In the genomic region with DNA sequence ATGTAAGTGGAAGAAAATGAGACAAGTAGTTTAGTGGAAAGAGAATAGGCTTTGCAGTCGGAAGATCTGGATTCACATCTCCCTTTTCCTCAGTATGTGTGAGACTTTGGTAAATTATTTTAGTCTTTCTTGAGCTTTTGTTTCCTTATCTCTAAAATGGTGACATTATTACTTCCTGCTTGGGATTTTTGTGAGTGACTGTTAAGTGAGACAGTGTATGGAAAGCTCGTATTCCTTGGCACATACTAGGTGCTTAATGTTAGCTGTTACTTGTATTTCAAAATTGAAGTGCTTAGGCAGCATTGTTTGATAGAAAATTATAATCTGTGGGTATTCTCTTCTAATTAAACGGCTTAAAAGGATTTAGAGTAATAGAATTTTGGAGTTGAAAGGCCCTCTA, we compare ENCODE assay signal across 1 cellular context.
TF ChIP-seq lines count a peak whose summit lies in the region.

No MANE protein-coding gene starts in this region.

TF ChIP-seq in K562, 482 proteins besides CTCF, POLR2A, EP300 and RAD21 (continued from another document):
- TF ChIP-seq, protein P1, sequence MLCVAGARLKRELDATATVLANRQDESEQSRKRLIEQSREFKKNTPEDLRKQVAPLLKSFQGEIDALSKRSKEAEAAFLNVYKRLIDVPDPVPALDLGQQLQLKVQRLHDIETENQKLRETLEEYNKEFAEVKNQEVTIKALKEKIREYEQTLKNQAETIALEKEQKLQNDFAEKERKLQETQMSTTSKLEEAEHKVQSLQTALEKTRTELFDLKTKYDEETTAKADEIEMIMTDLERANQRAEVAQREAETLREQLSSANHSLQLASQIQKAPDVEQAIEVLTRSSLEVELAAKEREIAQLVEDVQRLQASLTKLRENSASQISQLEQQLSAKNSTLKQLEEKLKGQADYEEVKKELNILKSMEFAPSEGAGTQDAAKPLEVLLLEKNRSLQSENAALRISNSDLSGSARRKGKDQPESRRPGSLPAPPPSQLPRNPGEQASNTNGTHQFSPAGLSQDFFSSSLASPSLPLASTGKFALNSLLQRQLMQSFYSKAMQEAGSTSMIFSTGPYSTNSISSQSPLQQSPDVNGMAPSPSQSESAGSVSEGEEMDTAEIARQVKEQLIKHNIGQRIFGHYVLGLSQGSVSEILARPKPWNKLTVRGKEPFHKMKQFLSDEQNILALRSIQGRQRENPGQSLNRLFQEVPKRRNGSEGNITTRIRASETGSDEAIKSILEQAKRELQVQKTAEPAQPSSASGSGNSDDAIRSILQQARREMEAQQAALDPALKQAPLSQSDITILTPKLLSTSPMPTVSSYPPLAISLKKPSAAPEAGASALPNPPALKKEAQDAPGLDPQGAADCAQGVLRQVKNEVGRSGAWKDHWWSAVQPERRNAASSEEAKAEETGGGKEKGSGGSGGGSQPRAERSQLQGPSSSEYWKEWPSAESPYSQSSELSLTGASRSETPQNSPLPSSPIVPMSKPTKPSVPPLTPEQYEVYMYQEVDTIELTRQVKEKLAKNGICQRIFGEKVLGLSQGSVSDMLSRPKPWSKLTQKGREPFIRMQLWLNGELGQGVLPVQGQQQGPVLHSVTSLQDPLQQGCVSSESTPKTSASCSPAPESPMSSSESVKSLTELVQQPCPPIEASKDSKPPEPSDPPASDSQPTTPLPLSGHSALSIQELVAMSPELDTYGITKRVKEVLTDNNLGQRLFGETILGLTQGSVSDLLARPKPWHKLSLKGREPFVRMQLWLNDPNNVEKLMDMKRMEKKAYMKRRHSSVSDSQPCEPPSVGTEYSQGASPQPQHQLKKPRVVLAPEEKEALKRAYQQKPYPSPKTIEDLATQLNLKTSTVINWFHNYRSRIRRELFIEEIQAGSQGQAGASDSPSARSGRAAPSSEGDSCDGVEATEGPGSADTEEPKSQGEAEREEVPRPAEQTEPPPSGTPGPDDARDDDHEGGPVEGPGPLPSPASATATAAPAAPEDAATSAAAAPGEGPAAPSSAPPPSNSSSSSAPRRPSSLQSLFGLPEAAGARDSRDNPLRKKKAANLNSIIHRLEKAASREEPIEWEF (CRISPR knock-in tag; IDR thresholded peaks at IDR 0.05): no peak
- TF ChIP-seq MAFK (IDR thresholded peaks at IDR 0.05; ENCODE audit: low read length) (no peak), SMARCB1 (IDR thresholded peaks at IDR 0.05; ENCODE audit: insufficient read length, low read depth) (no peak), ELF1 (tag; IDR thresholded peaks at IDR 0.05) (peak; percentile 54; the same call in 1 of the 2 replicates), HEY1 (CRISPR knock-in tag; IDR thresholded peaks at IDR 0.05; ENCODE audit: borderline replicate concordance) (no peak), KLF10 (CRISPR knock-in tag; IDR thresholded peaks at IDR 0.05) (no peak), HMG20A (CRISPR knock-in tag; conservative IDR thresholded peaks at IDR 0.05) (no peak), HMGN3 (IDR thresholded peaks at IDR 0.05; ENCODE audit: borderline replicate concordance, extremely low read depth, insufficient read length, low read depth, low read length) (no peak), CSDE1 (IDR thresholded peaks at IDR 0.05) (no peak), E2F3 (CRISPR knock-in tag; IDR thresholded peaks at IDR 0.05) (no peak), CBX2 (IDR thresholded peaks at IDR 0.05; ENCODE audit: insufficient read depth, low read length, poor library complexity, severe bottlenecking) (no peak), GABPB1 (CRISPR knock-in tag; IDR thresholded peaks at IDR 0.05) (no peak), DPF2 (IDR thresholded peaks at IDR 0.05) (no peak), KDM5B (IDR thresholded peaks at IDR 0.05; ENCODE audit: insufficient replicate concordance, low read depth, low read length) (no peak), ZKSCAN8 (CRISPR knock-in tag; IDR thresholded peaks at IDR 0.05) (peak; percentile 69; the same call in 1 of the 2 replicates), MAFG (tag; conservative IDR thresholded peaks at IDR 0.05) (no peak), ZNF217 (CRISPR knock-in tag; IDR thresholded peaks at IDR 0.05) (no peak), SMARCA4 (IDR thresholded peaks at IDR 0.05) (peak; percentile 51), ARHGAP35 (IDR thresholded peaks at IDR 0.05; ENCODE audit: partially characterized antibody) (no peak)
- TF ChIP-seq, protein P2, sequence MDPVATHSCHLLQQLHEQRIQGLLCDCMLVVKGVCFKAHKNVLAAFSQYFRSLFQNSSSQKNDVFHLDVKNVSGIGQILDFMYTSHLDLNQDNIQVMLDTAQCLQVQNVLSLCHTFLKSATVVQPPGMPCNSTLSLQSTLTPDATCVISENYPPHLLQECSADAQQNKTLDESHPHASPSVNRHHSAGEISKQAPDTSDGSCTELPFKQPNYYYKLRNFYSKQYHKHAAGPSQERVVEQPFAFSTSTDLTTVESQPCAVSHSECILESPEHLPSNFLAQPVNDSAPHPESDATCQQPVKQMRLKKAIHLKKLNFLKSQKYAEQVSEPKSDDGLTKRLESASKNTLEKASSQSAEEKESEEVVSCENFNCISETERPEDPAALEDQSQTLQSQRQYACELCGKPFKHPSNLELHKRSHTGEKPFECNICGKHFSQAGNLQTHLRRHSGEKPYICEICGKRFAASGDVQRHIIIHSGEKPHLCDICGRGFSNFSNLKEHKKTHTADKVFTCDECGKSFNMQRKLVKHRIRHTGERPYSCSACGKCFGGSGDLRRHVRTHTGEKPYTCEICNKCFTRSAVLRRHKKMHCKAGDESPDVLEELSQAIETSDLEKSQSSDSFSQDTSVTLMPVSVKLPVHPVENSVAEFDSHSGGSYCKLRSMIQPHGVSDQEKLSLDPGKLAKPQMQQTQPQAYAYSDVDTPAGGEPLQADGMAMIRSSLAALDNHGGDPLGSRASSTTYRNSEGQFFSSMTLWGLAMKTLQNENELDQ (CRISPR knock-in tag; IDR thresholded peaks at IDR 0.05; ENCODE audit: borderline replicate concordance): no peak
- TF ChIP-seq, protein P3, sequence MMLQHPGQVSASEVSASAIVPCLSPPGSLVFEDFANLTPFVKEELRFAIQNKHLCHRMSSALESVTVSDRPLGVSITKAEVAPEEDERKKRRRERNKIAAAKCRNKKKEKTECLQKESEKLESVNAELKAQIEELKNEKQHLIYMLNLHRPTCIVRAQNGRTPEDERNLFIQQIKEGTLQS (IDR thresholded peaks at IDR 0.05): no peak
- TF ChIP-seq, protein P3 (CRISPR knock-in tag; conservative IDR thresholded peaks at IDR 0.05): no peak
